In genomic region chr13:39073983-39074382, GRCh38 we compare ENCODE assay signal across 25 cellular contexts.
"Had no signal": no experiment of that assay in that cellular context is flagged by ENCODE, and none has a peak within 500 bp of the region (broad histone marks: within the 10 kb centered on the region; RNA-seq: fewer than 3 reads in every experiment).

No MANE protein-coding gene starts in this region.

- H3K4me2 ChIP-seq: neural progenitor cell had no signal

- H3K27me3 ChIP-seq: brain microvascular endothelial cell, neural progenitor cell had no signal

- H3K27ac ChIP-seq: brain microvascular endothelial cell, esophagus squamous epithelium, neural progenitor cell, spleen, tibial nerve had no signal

- H3K36me3 Mint-ChIP-seq: activated naive CD4-positive, alpha-beta T cell treated with anti-CD3 and anti-CD28 coated beads, Interleukin-2, amount 10 ng/mL, durations not matched to agents 7 days and 5 days; activated naive CD8-positive, alpha-beta T cell treated with anti-CD3 and anti-CD28 coated beads, Interleukin-2, amount 10 ng/mL, durations not matched to agents 7 days and 5 days; mesothelial cell of epicardium; neural progenitor cell had no signal

- H3K9me3 Mint-ChIP-seq: activated CD4-positive, alpha-beta memory T cell treated with anti-CD3 and anti-CD28 coated beads, Interleukin-2, amount 10 ng/mL, durations not matched to agents 7 days and 5 days; activated CD4-positive, alpha-beta T cell treated with anti-CD3 and anti-CD28 coated beads, Interleukin-2, amount 10 ng/mL, durations not matched to agents 7 days and 5 days; activated naive CD4-positive, alpha-beta T cell treated with anti-CD3 and anti-CD28 coated beads, Interleukin-2, amount 10 ng/mL, durations not matched to agents 7 days and 5 days; activated naive CD8-positive, alpha-beta T cell treated with anti-CD3 and anti-CD28 coated beads, Interleukin-2, amount 10 ng/mL, durations not matched to agents 7 days and 5 days had no signal

- H3K4me3 ChIP-seq: esophagus squamous epithelium, neural progenitor cell, spleen, tibial nerve had no signal

- H3K9ac ChIP-seq: neural progenitor cell had no signal

- H3K27ac Mint-ChIP-seq: activated CD4-positive, alpha-beta memory T cell treated with anti-CD3 and anti-CD28 coated beads, Interleukin-2, amount 10 ng/mL, durations not matched to agents 7 days and 5 days; activated CD4-positive, alpha-beta T cell treated with anti-CD3 and anti-CD28 coated beads, Interleukin-2, amount 10 ng/mL, durations not matched to agents 7 days and 5 days; activated naive CD4-positive, alpha-beta T cell treated with anti-CD3 and anti-CD28 coated beads, Interleukin-2, amount 10 ng/mL, durations not matched to agents 7 days and 5 days; activated naive CD8-positive, alpha-beta T cell treated with anti-CD3 and anti-CD28 coated beads, Interleukin-2, amount 10 ng/mL, durations not matched to agents 7 days and 5 days; activated T-cell treated with anti-CD3 and anti-CD28 coated beads, Interleukin-2, amount 50 U/mL, for 24 hours; mesothelial cell of epicardium; naive thymus-derived CD4-positive, alpha-beta T cell; neural progenitor cell; T-helper 17 cell had no signal

- H3K36me3 ChIP-seq: brain microvascular endothelial cell, esophagus squamous epithelium, neural progenitor cell, spleen, tibial nerve had no signal

- H3K4me1 Mint-ChIP-seq: activated CD4-positive, alpha-beta memory T cell treated with anti-CD3 and anti-CD28 coated beads, Interleukin-2, amount 10 ng/mL, durations not matched to agents 7 days and 5 days; activated CD4-positive, alpha-beta T cell treated with anti-CD3 and anti-CD28 coated beads, Interleukin-2, amount 10 ng/mL, durations not matched to agents 7 days and 5 days; activated naive CD4-positive, alpha-beta T cell treated with anti-CD3 and anti-CD28 coated beads, Interleukin-2, amount 10 ng/mL, durations not matched to agents 7 days and 5 days; activated naive CD8-positive, alpha-beta T cell treated with anti-CD3 and anti-CD28 coated beads, Interleukin-2, amount 10 ng/mL, durations not matched to agents 7 days and 5 days; mesothelial cell of epicardium; naive thymus-derived CD4-positive, alpha-beta T cell; neural progenitor cell; T-helper 17 cell had no signal

- H3K9me3 ChIP-seq: esophagus squamous epithelium, spleen had no signal

- H3K4me3 Mint-ChIP-seq: activated CD4-positive, alpha-beta memory T cell treated with anti-CD3 and anti-CD28 coated beads, Interleukin-2, amount 10 ng/mL, durations not matched to agents 7 days and 5 days; activated CD4-positive, alpha-beta T cell treated with anti-CD3 and anti-CD28 coated beads, Interleukin-2, amount 10 ng/mL, durations not matched to agents 7 days and 5 days; activated naive CD4-positive, alpha-beta T cell treated with anti-CD3 and anti-CD28 coated beads, Interleukin-2, amount 10 ng/mL, durations not matched to agents 7 days and 5 days; activated naive CD8-positive, alpha-beta T cell treated with anti-CD3 and anti-CD28 coated beads, Interleukin-2, amount 10 ng/mL, durations not matched to agents 7 days and 5 days; activated T-cell treated with anti-CD3 and anti-CD28 coated beads, Interleukin-2, amount 50 U/mL, for 24 hours; mesothelial cell of epicardium; naive thymus-derived CD4-positive, alpha-beta T cell; neural progenitor cell; T-helper 17 cell had no signal

- DNase-seq: activated CD4-positive, alpha-beta memory T cell treated with anti-CD3 and anti-CD28 coated beads, Interleukin-2, amount 10 ng/mL, durations not matched to agents 7 days and 5 days; activated CD4-positive, alpha-beta T cell treated with anti-CD3 and anti-CD28 coated beads for 1 hour; activated CD4-positive, alpha-beta T cell treated with anti-CD3 and anti-CD28 coated beads, Interleukin-2, amount 10 ng/mL, durations not matched to agents 7 days and 5 days; activated CD8-positive, alpha-beta memory T cell treated with anti-CD3 and anti-CD28 coated beads, Interleukin-2, amount 50 U/mL, for 48 hours; activated gamma-delta T cell; activated naive CD4-positive, alpha-beta T cell treated with anti-CD3 and anti-CD28 coated beads, Interleukin-2, amount 10 ng/mL, durations not matched to agents 7 days and 5 days; activated naive CD8-positive, alpha-beta T cell treated with anti-CD3 and anti-CD28 coated beads, Interleukin-2, amount 10 ng/mL, durations not matched to agents 7 days and 5 days; activated T-cell treated with anti-CD3 and anti-CD28 coated beads, Interleukin-2, amount 50 U/mL, for 24 hours; amniotic stem cell; brain microvascular endothelial cell; central memory CD4-positive, alpha-beta T cell; esophagus squamous epithelium; left cardiac atrium; left ventricle myocardium superior; naive thymus-derived CD4-positive, alpha-beta T cell; posterior cingulate gyrus; right cardiac atrium; spleen; stimulated activated naive CD4-positive, alpha-beta T cell; SW 1271; T-helper 17 cell; T1000 had no signal

- ATAC-seq: left cardiac atrium; left ventricle myocardium superior; naive thymus-derived CD4-positive, alpha-beta T cell; right cardiac atrium; T-helper 17 cell had no signal

- H3K4me1 ChIP-seq: esophagus squamous epithelium, neural progenitor cell, spleen, tibial nerve had no signal

- H2AFZ ChIP-seq: neural progenitor cell had no signal
